Comparison of ENCODE assay signal across 10 cellular contexts in the genomic region with DNA sequence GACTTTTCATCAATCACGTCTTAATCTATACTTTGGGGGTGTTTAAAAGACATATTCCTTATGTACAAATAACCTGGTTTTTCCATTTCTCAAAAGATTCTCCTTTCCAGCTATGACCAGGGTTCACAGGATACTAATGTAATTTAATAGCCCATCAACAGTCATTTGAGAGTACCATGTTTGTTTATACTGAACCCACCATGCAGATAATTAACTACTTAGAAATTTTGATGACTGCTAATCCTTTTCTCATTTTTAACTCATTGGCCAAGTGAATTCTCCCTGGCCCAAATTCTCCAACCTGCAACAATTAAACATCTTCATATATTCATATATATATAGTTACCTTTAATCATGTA. TPM values are rescaled to one million over a fixed set of nuclear protein-coding genes. Genes with fewer than 3 reads are reported as not detected.
DNase-seq lines count a peak whose midpoint lies in the region; ATAC-seq and TF ChIP-seq lines count a peak whose summit lies in the region.
"Had no signal": no experiment of that assay in that cellular context is flagged by ENCODE, and none has a peak within 500 bp of the region (broad histone marks: within the 10 kb centered on the region; RNA-seq: fewer than 3 reads in every experiment).

No MANE protein-coding gene starts in this region.

- peaks cover 29 to 45% of the 10 kb centered on the region in 2 experiments for H3K36me3 ChIP-seq in SK-N-SH (replicated peaks in 1 of 2; ENCODE audit: control insufficient read depth in 1 of 2, insufficient read depth in 2 of 2, low read length in 1 of 2)
- no peaks in the 10 kb centered on the region; the same call in none of the 2 replicates for H3K36me3 ChIP-seq in RWPE2 (ENCODE audit: low read depth)
- H3K36me3 ChIP-seq in spleen = peaks cover 0 to 8% (median 0%) of the 10 kb centered on the region in 6 donors

- peak overlapping the region; percentile 98 to 100 for H3K27ac ChIP-seq in SK-N-SH (ENCODE audit: low read depth in 2 of 2, low read length in 1 of 2)
- H3K27ac ChIP-seq in RWPE2 (ENCODE audit: poor library complexity, severe bottlenecking) = peak overlapping the region; percentile 85
- H3K27ac ChIP-seq in foreskin keratinocyte = peak overlapping the region; percentile 92
- peak overlapping the region; percentile 93 to 98 (median 96) for H3K27ac ChIP-seq in spleen

- CTCF ChIA-PET in SK-N-SH (lab: Yijun Ruan, JAX) = interaction anchor here (0.7 to 7.2 kb wide), 6 partner anchors 17 to 1582 kb away, joined by 3 to 70 read pairs (median 6); a partner anchor contains a TSS

- H3K9me3 ChIP-seq in SK-N-SH (no peaks in the 10 kb centered on the region), RWPE2 (ENCODE audit: severe bottlenecking) (no peaks in the 10 kb centered on the region), spleen (no peaks in the 10 kb centered on the region)

- TF ChIP-seq CTCF in SK-N-SH (IDR thresholded peaks at IDR 0.05) (no peak), RWPE2 (IDR thresholded peaks at IDR 0.05; ENCODE audit: poor library complexity, severe bottlenecking) (no peak), foreskin keratinocyte (conservative IDR thresholded peaks at IDR 0.05) (no peak), spleen (IDR thresholded peaks at IDR 0.05 in 8 of 11, conservative IDR thresholded peaks at IDR 0.05 in 3 of 11) (no peak)

- no peaks in the 10 kb centered on the region for H3K9me2 ChIP-seq in SK-N-SH

- no peak for TF ChIP-seq POLR2A in spleen (IDR thresholded peaks at IDR 0.05)

- H4K20me1 ChIP-seq in SK-N-SH (ENCODE audit: insufficient read depth) = peaks cover 14% of the 10 kb centered on the region

- peak overlapping the region; percentile 87 for H3K4me2 ChIP-seq in SK-N-SH

- H3K4me3 ChIP-seq in SK-N-SH (ENCODE audit: low read depth in 2 of 2, low read length in 1 of 2) (no peak overlapping the region), RWPE2 (ENCODE audit: severe bottlenecking) (no peak overlapping the region), spleen (no peak overlapping the region)

- POLR2A ChIA-PET in SK-N-SH (lab: Yijun Ruan, JAX) = interaction anchor here (3.4 kb wide), 1 partner anchor 29 kb away, joined by 68 read pairs; a partner anchor contains a TSS

- TF ChIP-seq EP300 in SK-N-SH (IDR thresholded peaks at IDR 0.05; ENCODE audit: borderline replicate concordance in 1 of 2, low read depth in 1 of 2, low read length in 1 of 2) = no peak

- intact Hi-C loops in spleen (cut with DNase I; ENCODE audit: low total_unique reads) = no loop called here

- 81% methylated on average over 1 of the region's 1 CpG for WGBS in SK-N-SH (ENCODE audit: low lambda C conversion rate)
- whole genome bisulfite sequencing in spleen, 5 donors = 46 to 74% (median 56%) methylated on average over 1 of the region's 1 CpG

- H2AFZ ChIP-seq in SK-N-SH (ENCODE audit: low read depth) = no peak overlapping the region

- H3F3A ChIP-seq in SK-N-SH (replicated peaks; ENCODE audit: insufficient read depth) = peaks cover 66% of the 10 kb centered on the region

- H3K27me3 ChIP-seq in SK-N-SH (ENCODE audit: insufficient read depth) = no peaks in the 10 kb centered on the region
- H3K27me3 ChIP-seq in RWPE2 (ENCODE audit: insufficient read depth, poor library complexity, severe bottlenecking) = no peaks in the 10 kb centered on the region
- no peaks in the 10 kb centered on the region for H3K27me3 ChIP-seq in foreskin keratinocyte
- H3K27me3 ChIP-seq in spleen (replicated peaks in 1 of 7) = no peaks in the 10 kb centered on the region

- ATAC-seq in SK-N-SH treated with all-trans-retinoic acid at 6 μM for 48 hours (no peak), RWPE2 (ENCODE audit: low read depth) (no peak), foreskin keratinocyte (no peak), HG03469 (IDR thresholded peaks at IDR 0.05; ENCODE audit: unreplicated experiment) (no peak)

- peaks cover 31% of the 10 kb centered on the region for H3K79me2 ChIP-seq in SK-N-SH (ENCODE audit: insufficient read depth)

- H3K9ac ChIP-seq in SK-N-SH = peak overlapping the region; percentile 96; the same call in 1 of the 2 replicates

- H3K4me1 ChIP-seq in SK-N-SH (ENCODE audit: control insufficient read depth in 1 of 2, insufficient read depth in 2 of 2, low read depth in 1 of 2, low read length in 1 of 2) (peaks cover 33 to 39% of the 10 kb centered on the region in 2 experiments), RWPE2 (ENCODE audit: insufficient read depth, poor library complexity, severe bottlenecking) (peaks cover 30% of the 10 kb centered on the region), foreskin keratinocyte (peaks cover 44% of the 10 kb centered on the region), spleen (peaks cover 34 to 74% (median 55%) of the 10 kb centered on the region in 6 donors)

- DNase-seq in SK-N-SH = no peak
- DNase-seq in RWPE2 (ENCODE audit: low spot score) = no peak
- no peak for DNase-seq in foreskin keratinocyte
- DNase-seq in spleen = no peak
- DNase-seq in GOT3 (lab: John Stamatoyannopoulos, UW) = no peak
- DNase-seq in AG08395 (ENCODE audit: low spot score) = no peak
- DNase-seq: activated CD4-positive, alpha-beta T cell treated with anti-CD3 and anti-CD28 coated beads, Interleukin-2, amount 50 U/mL, for 1 hour; NCI-H1417 treated with DMSO at 0.1 percent for 48 hours had no signal

- no peak for TF ChIP-seq RAD21 in SK-N-SH (IDR thresholded peaks at IDR 0.05; ENCODE audit: low read length)

TF ChIP-seq in SK-N-SH, 30 proteins besides CTCF, POLR2A, EP300 and RAD21:
- TF ChIP-seq CHD2 (IDR thresholded peaks at IDR 0.05; ENCODE audit: low read length, partially characterized antibody) (no peak), MXI1 (IDR thresholded peaks at IDR 0.05; ENCODE audit: low read depth, low read length) (no peak), RFX5 (IDR thresholded peaks at IDR 0.05; ENCODE audit: low read length) (no peak)
- TF ChIP-seq, protein P1, sequence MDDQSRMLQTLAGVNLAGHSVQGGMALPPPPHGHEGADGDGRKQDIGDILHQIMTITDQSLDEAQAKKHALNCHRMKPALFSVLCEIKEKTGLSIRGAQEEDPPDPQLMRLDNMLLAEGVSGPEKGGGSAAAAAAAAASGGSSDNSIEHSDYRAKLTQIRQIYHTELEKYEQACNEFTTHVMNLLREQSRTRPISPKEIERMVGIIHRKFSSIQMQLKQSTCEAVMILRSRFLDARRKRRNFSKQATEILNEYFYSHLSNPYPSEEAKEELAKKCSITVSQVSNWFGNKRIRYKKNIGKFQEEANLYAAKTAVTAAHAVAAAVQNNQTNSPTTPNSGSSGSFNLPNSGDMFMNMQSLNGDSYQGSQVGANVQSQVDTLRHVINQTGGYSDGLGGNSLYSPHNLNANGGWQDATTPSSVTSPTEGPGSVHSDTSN (IDR thresholded peaks at IDR 0.05) = no peak

TF ChIP-seq in SK-N-SH treated with all-trans-retinoic acid at 6 μM for 48 hours, 23 proteins besides CTCF, POLR2A, EP300 and RAD21:
- TF ChIP-seq RARB (CRISPR knock-in tag; IDR thresholded peaks at IDR 0.05) = no peak
- no peak for TF ChIP-seq CSDC2 (CRISPR knock-in tag; IDR thresholded peaks at IDR 0.05)
- TF ChIP-seq, protein P2, sequence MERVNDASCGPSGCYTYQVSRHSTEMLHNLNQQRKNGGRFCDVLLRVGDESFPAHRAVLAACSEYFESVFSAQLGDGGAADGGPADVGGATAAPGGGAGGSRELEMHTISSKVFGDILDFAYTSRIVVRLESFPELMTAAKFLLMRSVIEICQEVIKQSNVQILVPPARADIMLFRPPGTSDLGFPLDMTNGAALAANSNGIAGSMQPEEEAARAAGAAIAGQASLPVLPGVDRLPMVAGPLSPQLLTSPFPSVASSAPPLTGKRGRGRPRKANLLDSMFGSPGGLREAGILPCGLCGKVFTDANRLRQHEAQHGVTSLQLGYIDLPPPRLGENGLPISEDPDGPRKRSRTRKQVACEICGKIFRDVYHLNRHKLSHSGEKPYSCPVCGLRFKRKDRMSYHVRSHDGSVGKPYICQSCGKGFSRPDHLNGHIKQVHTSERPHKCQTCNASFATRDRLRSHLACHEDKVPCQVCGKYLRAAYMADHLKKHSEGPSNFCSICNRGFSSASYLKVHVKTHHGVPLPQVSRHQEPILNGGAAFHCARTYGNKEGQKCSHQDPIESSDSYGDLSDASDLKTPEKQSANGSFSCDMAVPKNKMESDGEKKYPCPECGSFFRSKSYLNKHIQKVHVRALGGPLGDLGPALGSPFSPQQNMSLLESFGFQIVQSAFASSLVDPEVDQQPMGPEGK (CRISPR knock-in tag; IDR thresholded peaks at IDR 0.05; ENCODE audit: borderline replicate concordance) = no peak
- no peak for TF ChIP-seq ISL1 (CRISPR knock-in tag; IDR thresholded peaks at IDR 0.05)
- no peak for TF ChIP-seq TOX (CRISPR knock-in tag; IDR thresholded peaks at IDR 0.05; ENCODE audit: borderline replicate concordance)
- no peak for TF ChIP-seq BACH2 (CRISPR knock-in tag; IDR thresholded peaks at IDR 0.05; ENCODE audit: borderline replicate concordance)
- no peak for TF ChIP-seq TCF4 (CRISPR knock-in tag; IDR thresholded peaks at IDR 0.05; ENCODE audit: borderline replicate concordance)
- TF ChIP-seq, protein P3, sequence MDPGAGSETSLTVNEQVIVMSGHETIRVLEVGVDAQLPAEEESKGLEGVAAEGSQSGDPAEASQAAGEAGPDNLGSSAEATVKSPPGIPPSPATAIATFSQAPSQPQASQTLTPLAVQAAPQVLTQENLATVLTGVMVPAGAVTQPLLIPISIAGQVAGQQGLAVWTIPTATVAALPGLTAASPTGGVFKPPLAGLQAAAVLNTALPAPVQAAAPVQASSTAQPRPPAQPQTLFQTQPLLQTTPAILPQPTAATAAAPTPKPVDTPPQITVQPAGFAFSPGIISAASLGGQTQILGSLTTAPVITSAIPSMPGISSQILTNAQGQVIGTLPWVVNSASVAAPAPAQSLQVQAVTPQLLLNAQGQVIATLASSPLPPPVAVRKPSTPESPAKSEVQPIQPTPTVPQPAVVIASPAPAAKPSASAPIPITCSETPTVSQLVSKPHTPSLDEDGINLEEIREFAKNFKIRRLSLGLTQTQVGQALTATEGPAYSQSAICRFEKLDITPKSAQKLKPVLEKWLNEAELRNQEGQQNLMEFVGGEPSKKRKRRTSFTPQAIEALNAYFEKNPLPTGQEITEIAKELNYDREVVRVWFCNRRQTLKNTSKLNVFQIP (CRISPR knock-in tag; IDR thresholded peaks at IDR 0.05; ENCODE audit: borderline replicate concordance, low read depth) = no peak
- TF ChIP-seq ZC3H10 (CRISPR knock-in tag; IDR thresholded peaks at IDR 0.05) = no peak

RNA-seq across cellular contexts. Expression of a gene that starts 28.8 kb away (rescaled TPM):
- polyA plus RNA-seq in SK-N-SH (2012; rRNA removed) (6.4 and 6.9 TPM in 2 replicates), foreskin keratinocyte (4.5 and 5.6 TPM in 2 replicates), spleen (10 to 100 TPM; 11.5 to 20.4 (median 14.5) TPM)
- 9.0 and 9.1 TPM in 2 replicates for polyA plus RNA-seq in SK-N-SH (2012; cell fraction: cytosol; rRNA removed)
- 18.7 and 26.4 TPM in 2 replicates for polyA plus RNA-seq in SK-N-SH (2012; cell fraction: nucleus; rRNA removed)
- total RNA-seq in foreskin keratinocyte (35.4 and 37.4 TPM in 2 replicates), spleen (100 to 1,000 TPM; 132 to 215 (median 140) TPM)
